Comparison of ENCODE assay signal across 8 cellular contexts in the genomic region with DNA sequence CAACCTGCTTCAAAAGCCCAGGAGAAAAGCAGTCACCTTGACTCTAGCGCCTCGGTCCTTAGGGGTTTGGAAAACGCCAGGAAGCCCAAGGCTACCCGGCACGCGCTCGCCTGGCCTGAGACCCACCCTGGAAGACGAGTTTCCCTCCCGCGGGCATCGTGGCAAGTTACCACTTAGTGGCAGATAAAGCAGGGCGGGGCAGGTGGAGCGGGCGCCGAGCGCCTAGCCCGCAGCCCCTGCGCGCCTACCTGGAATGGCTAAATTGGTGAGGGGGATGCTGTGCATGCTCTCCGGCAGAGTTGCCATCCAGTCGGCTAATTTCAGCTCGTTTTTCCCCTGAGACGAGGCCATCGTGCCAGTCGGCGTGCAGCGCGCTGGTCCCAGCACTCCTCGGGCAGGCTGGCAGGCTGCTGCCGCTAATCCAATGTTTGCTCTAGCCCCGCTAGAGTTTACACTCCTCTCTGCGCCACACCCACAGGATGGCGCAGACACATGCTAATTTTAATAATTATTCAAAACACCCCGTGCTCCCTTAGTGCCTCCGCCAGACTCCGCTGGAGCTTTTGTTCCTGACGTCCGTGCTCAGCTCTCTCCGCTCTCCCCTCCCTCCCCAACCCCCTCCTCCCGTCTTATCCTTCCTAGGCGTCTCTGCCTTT. TPM values are rescaled to one million over a fixed set of nuclear protein-coding genes. Genes with fewer than 3 reads are reported as not detected.
DNase-seq lines count a peak whose midpoint lies in the region; ATAC-seq and TF ChIP-seq lines count a peak whose summit lies in the region.

A gene with protein sequence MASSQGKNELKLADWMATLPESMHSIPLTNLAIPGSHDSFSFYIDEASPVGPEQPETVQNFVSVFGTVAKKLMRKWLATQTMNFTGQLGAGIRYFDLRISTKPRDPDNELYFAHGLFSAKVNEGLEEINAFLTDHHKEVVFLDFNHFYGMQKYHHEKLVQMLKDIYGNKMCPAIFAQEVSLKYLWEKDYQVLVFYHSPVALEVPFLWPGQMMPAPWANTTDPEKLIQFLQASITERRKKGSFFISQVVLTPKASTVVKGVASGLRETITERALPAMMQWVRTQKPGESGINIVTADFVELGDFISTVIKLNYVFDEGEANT (minus strand): TSS at position 426 of the 656 bp plus-strand sequence. CDS start 75 bp downstream, at position 351.

- H3K9me3 ChIP-seq in heart right ventricle: no peaks in the 10 kb centered on the region

- no peaks in the 10 kb centered on the region for H3K9me3 Mint-ChIP-seq in HFFc6

- peak; percentile 87 to 96 (median 94) for ATAC-seq in heart right ventricle
- ATAC-seq in HG02763 (IDR thresholded peaks at IDR 0.05; ENCODE audit: unreplicated experiment): no peak
- ATAC-seq in GM21515 (IDR thresholded peaks at IDR 0.05; ENCODE audit: unreplicated experiment): no peak
- ATAC-seq in HG02571 (IDR thresholded peaks at IDR 0.05; ENCODE audit: unreplicated experiment): no peak

- no peaks in the 10 kb centered on the region for H3K36me3 Mint-ChIP-seq in HFFc6 (ENCODE audit: low read depth)

- H3K4me3 ChIP-seq in heart right ventricle (peak within 1 kb of the TSS; percentile 62 to 78 (median 72)), rectal smooth muscle tissue (ENCODE audit: low read length) (peak within 1 kb of the TSS; percentile 64)

- no peak for DNase-seq in HFFc6
- DNase-seq in SHP77 treated with DMSO at 0.1 percent for 48 hours (lab: John Stamatoyannopoulos, UW): peak; percentile 87
- peak; percentile 45 for DNase-seq in heart right ventricle
- no peak for DNase-seq in activated CD4-positive, alpha-beta T cell treated with anti-CD3 and anti-CD28 coated beads for 48 hours

- peak within 1 kb of the TSS; percentile 48 for H3K4me3 Mint-ChIP-seq in HFFc6

- intact Hi-C loops in heart right ventricle (cut with DNase I): loop anchor here in 5 of 10 donors (5.0 to 10.0 kb wide), 3 partner anchors 226 to 606 kb away; partner anchors contain the start of gene C7 (in 1 of the 5)

- H3K27me3 ChIP-seq in heart right ventricle (peaks cover 0 to 16% (median 0%) of the 10 kb centered on the region in 7 donors), rectal smooth muscle tissue (ENCODE audit: control insufficient read depth, insufficient read depth, low read length) (peaks cover 8% of the 10 kb centered on the region)

- no peak within 1 kb of the TSS for H3K27ac Mint-ChIP-seq in HFFc6

- H3K36me3 ChIP-seq in heart right ventricle (no peaks in the 10 kb centered on the region), rectal smooth muscle tissue (ENCODE audit: control insufficient read depth, insufficient read depth, low read length) (no peaks in the 10 kb centered on the region)

- H3K27ac ChIP-seq in heart right ventricle (peak within 1 kb of the TSS; percentile 62 to 88 (median 80)), rectal smooth muscle tissue (ENCODE audit: low read depth, low read length) (no peak within 1 kb of the TSS)

- TF ChIP-seq CTCF in HFFc6 (IDR thresholded peaks at IDR 0.05) (no peak), heart right ventricle (IDR thresholded peaks at IDR 0.05) (no peak)

- WGBS in heart right ventricle, 2 donors: 1% methylated on average over 41 of the region's 41 CpGs

- H3K9ac ChIP-seq in rectal smooth muscle tissue (ENCODE audit: low read length): no peak within 1 kb of the TSS

- H3K4me1 Mint-ChIP-seq in HFFc6 (ENCODE audit: low read depth): peaks cover 30% of the 10 kb centered on the region

- H3K4me1 ChIP-seq in heart right ventricle (peaks cover 3 to 32% (median 15%) of the 10 kb centered on the region in 9 donors), rectal smooth muscle tissue (ENCODE audit: control insufficient read depth, insufficient read depth, low read length) (no peaks in the 10 kb centered on the region)

- H3K27me3 Mint-ChIP-seq in HFFc6 (ENCODE audit: insufficient read depth): peaks cover 23% of the 10 kb centered on the region

RNA-seq across cellular contexts. Expression of the gene that starts here (rescaled TPM):
- under 1 TPM in 2 of 6 experiments, not detected in 4; 0.03 to 0.05 TPM for total RNA-seq in HFFc6 (2021; fragmentation: NEBNext Ultra II Directional; extraction: Animal tissue kit (Norgen Biotek cat#: 25700))
- 100 to 1,000 TPM in 2 of 10 donors, 10 to 100 TPM in 8; 36.2 to 104 (median 55.5) TPM for total RNA-seq in heart right ventricle
- polyA plus RNA-seq in heart right ventricle: 10 to 100 TPM; 25.4 to 27.7 TPM

Comparison
In these comparisons a context has a peak if more than half of its experiments do, and no peak if none do; other contexts are left out.
1. RNA of the gene that starts here (total RNA-seq): 36.2 to 104 TPM in heart right ventricle; 0.03 to 0.05 TPM in HFFc6; every median in the first group is over 10 times any median in the second.
2. DNase-seq: peak in SHP77 treated with DMSO at 0.1 percent for 48 hours (single experiment) and heart right ventricle (2 of 2); none in HFFc6 (single experiment) and activated CD4-positive, alpha-beta T cell treated with anti-CD3 and anti-CD28 coated beads for 48 hours (single experiment).
3. ATAC-seq: peak in heart right ventricle (8 of 8); none in HG02763 (single experiment), GM21515 (single experiment) and HG02571 (single experiment).